18 cellular contexts compared by ENCODE assay signal in the genomic region with DNA sequence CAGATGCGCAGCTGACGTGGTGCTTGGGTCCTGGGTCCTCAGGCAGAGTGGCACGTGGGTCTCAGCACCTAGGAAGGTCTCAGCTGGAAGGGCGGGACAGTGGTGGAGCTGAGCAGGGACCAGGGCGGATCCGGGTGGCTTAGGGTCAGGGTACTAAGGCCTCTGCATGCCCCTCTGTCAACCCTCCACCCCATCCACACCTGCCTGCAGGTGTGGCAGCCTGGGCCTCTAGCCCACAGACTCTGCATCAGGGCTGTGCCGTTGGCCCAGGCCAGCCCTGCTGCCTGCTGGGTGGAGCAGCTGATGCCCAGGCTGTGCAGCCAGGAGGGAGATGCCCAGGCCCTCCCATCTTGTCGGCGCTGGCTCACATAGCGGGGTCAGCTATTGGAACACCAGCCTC. TPM values are rescaled to one million over a fixed set of nuclear protein-coding genes. Genes with fewer than 3 reads are reported as not detected.
A peak's percentile ranks its signal among the peaks of the same experiment; 100 is the strongest.
DNase-seq lines count a peak whose midpoint lies in the region; ATAC-seq and TF ChIP-seq lines count a peak whose summit lies in the region.
"Had no signal": no experiment of that assay in that cellular context is flagged by ENCODE, and none has a peak within 500 bp of the region (broad histone marks: within the 10 kb centered on the region; RNA-seq: fewer than 3 reads in every experiment).

No MANE protein-coding gene starts in this region.

- intact Hi-C loops in cardiac septum (cut with DNase I) = no loop called here
- intact Hi-C loops in Right ventricle myocardium superior (cut with DNase I) = no loop called here
- intact Hi-C loops in aorta (cut with DNase I) = no loop called here

- no peak overlapping the region for H2BK5ac ChIP-seq in neuronal stem cell (ENCODE audit: low read length)

- H3K79me1 ChIP-seq in neuronal stem cell (ENCODE audit: low read depth, low read length) = peaks cover 3% of the 10 kb centered on the region

- peaks cover under 1 to 7% of the 10 kb centered on the region in 2 donors for H3K4me1 ChIP-seq in neuronal stem cell (ENCODE audit: control insufficient read depth in 2 of 2, insufficient read depth in 1 of 2, low read depth in 1 of 2, low read length in 2 of 2)
- H3K4me1 ChIP-seq in aorta (ENCODE audit: control insufficient read depth in 1 of 2, insufficient read depth in 2 of 2, low read length in 2 of 2) = no peaks in the 10 kb centered on the region
- H3K4me1 ChIP-seq: BLaER1 had no signal

- peaks cover 36% of the 10 kb centered on the region for H3K27me3 Mint-ChIP-seq in chondrocyte (ENCODE audit: low read depth)
- H3K27me3 Mint-ChIP-seq: CD4-positive, CD25-positive, alpha-beta regulatory T cell had no signal

- peak overlapping the region; percentile 25 for H3K23ac ChIP-seq in neuronal stem cell (ENCODE audit: low read depth, low read length, poor library complexity)

- H3K4me3 ChIP-seq in neuronal stem cell (ENCODE audit: low read length in 2 of 2) (no peak overlapping the region), aorta (ENCODE audit: low read length in 2 of 2) (no peak overlapping the region)
- H3K4me3 ChIP-seq: BLaER1 had no signal

- H2AFZ ChIP-seq in neuronal stem cell (ENCODE audit: low read length) = no peak overlapping the region

- whole genome bisulfite sequencing in neuronal stem cell (ENCODE audit: extremely low coverage in 2 of 2, insufficient read length in 2 of 2, insufficient replicate concordance in 1 of 2), 2 donors = no CpG with 5 or more reads among the region's 10 CpGs
- 82 to 87% methylated on average over 10 of the region's 10 CpGs for WGBS in aorta, 2 donors

- no peak for TF ChIP-seq CTCF in chondrocyte (IDR thresholded peaks at IDR 0.05)

- ATAC-seq in Right ventricle myocardium superior (ENCODE audit: poor library complexity) (no peak), aorta (ENCODE audit: low FRiP score) (no peak)

- H3K27ac ChIP-seq in neuronal stem cell (replicated peaks; ENCODE audit: low read length) (no peak overlapping the region), aorta (ENCODE audit: low read depth in 1 of 2, low read length in 2 of 2) (no peak overlapping the region)
- H3K27ac ChIP-seq: BLaER1, KMS-11 had no signal

- H2BK120ac ChIP-seq in neuronal stem cell (ENCODE audit: low read depth, low read length) = no peak overlapping the region

- H3K14ac ChIP-seq in neuronal stem cell (ENCODE audit: low read length) = no peak overlapping the region

- no peak overlapping the region for H2BK12ac ChIP-seq in neuronal stem cell (ENCODE audit: low read length)

- peaks cover 0 to 12% of the 10 kb centered on the region in 2 donors for H3K9me3 ChIP-seq in neuronal stem cell (replicated peaks in 1 of 2; ENCODE audit: control insufficient read depth in 2 of 2, insufficient read depth in 1 of 2, low read depth in 1 of 2, low read length in 2 of 2)
- H3K9me3 ChIP-seq in aorta (ENCODE audit: control insufficient read depth, low read length) = no peaks in the 10 kb centered on the region
- H3K9me3 ChIP-seq: BLaER1 had no signal

- H3K36me3 ChIP-seq in neuronal stem cell (replicated peaks in 1 of 2; ENCODE audit: control insufficient read depth in 2 of 2, insufficient read depth in 2 of 2, low read length in 2 of 2) = peaks cover 0 to 5% of the 10 kb centered on the region in 2 donors
- H3K36me3 ChIP-seq in aorta (ENCODE audit: control insufficient read depth in 1 of 2, insufficient read depth in 2 of 2, low read length in 1 of 2) = no peaks in the 10 kb centered on the region
- H3K36me3 ChIP-seq: BLaER1 had no signal

- no peak overlapping the region for H3K4ac ChIP-seq in neuronal stem cell (ENCODE audit: low read length)

- peak overlapping the region; percentile 47 for H3K9ac ChIP-seq in neuronal stem cell (ENCODE audit: low read depth, low read length, poor library complexity)
- H3K9ac ChIP-seq: BLaER1, KMS-11 had no signal

- no peak overlapping the region for H3K4me3 Mint-ChIP-seq in chondrocyte (ENCODE audit: unreplicated experiment)
- H3K4me3 Mint-ChIP-seq: CD4-positive, CD25-positive, alpha-beta regulatory T cell had no signal

- no peaks in the 10 kb centered on the region for H3K9me3 Mint-ChIP-seq in chondrocyte (ENCODE audit: low read depth)

- H3K4me2 ChIP-seq in neuronal stem cell (ENCODE audit: insufficient read depth, low read length, poor library complexity, severe bottlenecking) = no peak overlapping the region
- H3K4me2 ChIP-seq: BLaER1, KMS-11 had no signal

- H2AK5ac ChIP-seq in neuronal stem cell (ENCODE audit: low read depth, low read length) = peak overlapping the region; percentile 96

- no peaks in the 10 kb centered on the region for H3K4me1 Mint-ChIP-seq in chondrocyte (ENCODE audit: low read depth)
- H3K4me1 Mint-ChIP-seq: CD4-positive, CD25-positive, alpha-beta regulatory T cell; IgD-negative memory B cell had no signal

- DNase-seq in cardiac septum (ENCODE audit: low spot score) (peak; percentile 61), Right ventricle myocardium superior (no peak), chondrocyte (ENCODE audit: low spot score) (peak; percentile 52), neuronal stem cell (ENCODE audit: low spot score) (no peak), aorta (peak; percentile 29 to 36), glomerular visceral epithelial cell (ENCODE audit: extremely low spot score) (no peak)
- no peak for DNase-seq in stimulated activated CD4-positive, alpha-beta T cell treated with anti-CD3 and anti-CD28 coated beads, Interleukin-2, amount 100 ng/mL, for 48 hours
- DNase-seq: CD4-positive, CD25-positive, alpha-beta regulatory T cell; DMS53; MM.1S; NCI-H2029; NCI-H446; NCI-H524 treated with DMSO at 0.1 percent for 48 hours; NCI-H774 had no signal

- no peak overlapping the region for H3K27ac Mint-ChIP-seq in chondrocyte (ENCODE audit: unreplicated experiment)
- H3K27ac Mint-ChIP-seq: CD4-positive, CD25-positive, alpha-beta regulatory T cell had no signal

- peak overlapping the region; percentile 93 for H2BK15ac ChIP-seq in neuronal stem cell (ENCODE audit: low read length)

- H4K91ac ChIP-seq in neuronal stem cell (ENCODE audit: low read depth, low read length, poor library complexity) = no peak overlapping the region

- H3K18ac ChIP-seq in neuronal stem cell (ENCODE audit: low read length) = peak overlapping the region; percentile 74

- no peaks in the 10 kb centered on the region for H3K36me3 Mint-ChIP-seq in chondrocyte (ENCODE audit: low read depth)
- H3K36me3 Mint-ChIP-seq: CD4-positive, CD25-positive, alpha-beta regulatory T cell; IgD-negative memory B cell had no signal

- H4K8ac ChIP-seq in neuronal stem cell (ENCODE audit: low read depth, low read length) = no peak overlapping the region

- H3K27me3 ChIP-seq in neuronal stem cell (ENCODE audit: control insufficient read depth in 3 of 3, insufficient read depth in 3 of 3, low read depth in 1 of 3, low read length in 3 of 3) = peaks cover 0 to 4% (median 0%) of the 10 kb centered on the region in 3 experiments
- no peaks in the 10 kb centered on the region for H3K27me3 ChIP-seq in aorta (ENCODE audit: control insufficient read depth in 1 of 2, insufficient read depth in 2 of 2, low read length in 1 of 2)
- H3K27me3 ChIP-seq: BLaER1 had no signal

RNA-seq across cellular contexts. Expression of a gene that starts 24.6 kb away (rescaled TPM):
- not detected for total RNA-seq in cardiac septum
- not detected for total RNA-seq in Right ventricle myocardium superior
- total RNA-seq in chondrocyte = not detected in 3 replicates
- polyA plus RNA-seq in neuronal stem cell (2013, experiment 1 of 2) = 0.08 TPM
- polyA plus RNA-seq in neuronal stem cell (2013, experiment 2 of 2) = not detected
- total RNA-seq in aorta = not detected
- not detected for polyA plus RNA-seq in aorta
- total RNA-seq: CD4-positive, CD25-positive, alpha-beta regulatory T cell had no signal
- polyA plus RNA-seq: AG04450; CD4-positive, CD25-positive, alpha-beta regulatory T cell; IgD-negative memory B cell had no signal

RNA-seq across cellular contexts. Expression of a gene that starts 28.9 kb away (rescaled TPM):
- total RNA-seq in cardiac septum = 149 TPM
- 206 TPM for total RNA-seq in Right ventricle myocardium superior
- 139 to 162 TPM (median 140 TPM) in 3 replicates for total RNA-seq in chondrocyte
- polyA plus RNA-seq in neuronal stem cell (2013, experiment 1 of 2) = 234 TPM
- polyA plus RNA-seq in neuronal stem cell (2013, experiment 2 of 2) = 225 TPM
- total RNA-seq in aorta = 10 to 100 TPM; 83.7 to 94.0 TPM
- 100 to 1,000 TPM; 415 to 787 TPM for polyA plus RNA-seq in aorta

Comparison
In these comparisons a context has a peak if more than half of its experiments do, and no peak if none do; other contexts are left out.
1. DNase-seq: peak in cardiac septum (single experiment), chondrocyte (single experiment) and aorta (2 of 2); none in Right ventricle myocardium superior (single experiment), neuronal stem cell (single experiment), stimulated activated CD4-positive, alpha-beta T cell treated with anti-CD3 and anti-CD28 coated beads, Interleukin-2, amount 100 ng/mL, for 48 hours (0 of 2) and glomerular visceral epithelial cell (single experiment).